In the genomic region with DNA sequence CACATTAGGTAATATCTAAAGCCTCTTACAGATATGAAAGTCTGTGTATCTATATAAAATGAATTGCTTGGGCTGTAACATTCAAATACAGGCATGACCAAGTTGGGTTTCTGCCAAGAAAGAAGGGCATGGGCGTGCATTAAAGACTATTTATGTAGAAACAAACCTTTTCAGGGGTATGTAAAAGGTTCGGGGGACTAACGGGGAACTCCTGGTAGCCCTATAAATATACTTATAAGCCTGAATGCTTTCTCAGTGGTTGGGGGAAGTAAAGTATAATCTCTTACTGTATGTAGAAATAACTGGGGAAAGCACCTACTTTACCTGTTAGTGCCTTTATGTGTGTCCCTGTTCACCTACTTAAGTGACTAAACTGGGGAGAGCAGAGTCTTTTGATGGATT, we compare ENCODE assay signal across 9 cellular contexts.
DNase-seq lines count a peak whose midpoint lies in the region; ATAC-seq and TF ChIP-seq lines count a peak whose summit lies in the region.
"Had no signal": no experiment of that assay in that cellular context is flagged by ENCODE, and none has a peak within 500 bp of the region (broad histone marks: within the 10 kb centered on the region; RNA-seq: fewer than 3 reads in every experiment).

No MANE protein-coding gene starts in this region.

- no peaks in the 10 kb centered on the region for H3K9me3 ChIP-seq in esophagus muscularis mucosa

- no peaks in the 10 kb centered on the region for H3K27me3 ChIP-seq in esophagus muscularis mucosa

- in situ Hi-C loops in ACHN (cut with HindIII; ENCODE audit: low pct_ligation_motif_present, low pct_unique_long_range_greater_than_20kb, low sequenced_read_pairs): no loop called here

- H3K27ac ChIP-seq in esophagus muscularis mucosa (replicated peaks in 1 of 4): peak overlapping the region; percentile 38 to 59 (median 54)

- TF ChIP-seq EP300 in esophagus muscularis mucosa (IDR thresholded peaks at IDR 0.05): no peak

- TF ChIP-seq CTCF in esophagus muscularis mucosa (IDR thresholded peaks at IDR 0.05): no peak

- whole genome bisulfite sequencing in esophagus muscularis mucosa: 77% methylated on average over 3 of the region's 3 CpGs

- DNase-seq in esophagus muscularis mucosa (ENCODE audit: extremely low spot score) (no peak), ACHN (no peak), GF-D8 (lab: John Stamatoyannopoulos, UW) (no peak), middle frontal gyrus (ENCODE audit: extremely low spot score, low spot score) (no peak)
- DNase-seq in stimulated activated CD4-positive, alpha-beta T cell treated with anti-CD3 and anti-CD28 coated beads, Interleukin-2, amount 100 ng/mL, for 48 hours: no peak
- DNase-seq: IMR-90 had no signal

- no peaks in the 10 kb centered on the region for H3K36me3 ChIP-seq in esophagus muscularis mucosa

- intact Hi-C loops in esophagus muscularis mucosa (cut with DNase I): no loop called here

- H3K4me3 ChIP-seq in esophagus muscularis mucosa: no peak overlapping the region

- ATAC-seq in GM18499 (IDR thresholded peaks at IDR 0.05; ENCODE audit: insufficient read depth, unreplicated experiment) (peak; percentile 99), GM19468 (IDR thresholded peaks at IDR 0.05; ENCODE audit: extremely low read depth, unreplicated experiment) (peak; percentile 99), HG03108 (IDR thresholded peaks at IDR 0.05; ENCODE audit: unreplicated experiment) (peak; percentile 98)

- TF ChIP-seq POLR2A in esophagus muscularis mucosa (IDR thresholded peaks at IDR 0.05; ENCODE audit: low read depth): no peak

- peaks cover 12 to 45% (median 37%) of the 10 kb centered on the region in 4 donors for H3K4me1 ChIP-seq in esophagus muscularis mucosa
